Comparison of ENCODE assay signal across 16 cellular contexts in the genomic region with DNA sequence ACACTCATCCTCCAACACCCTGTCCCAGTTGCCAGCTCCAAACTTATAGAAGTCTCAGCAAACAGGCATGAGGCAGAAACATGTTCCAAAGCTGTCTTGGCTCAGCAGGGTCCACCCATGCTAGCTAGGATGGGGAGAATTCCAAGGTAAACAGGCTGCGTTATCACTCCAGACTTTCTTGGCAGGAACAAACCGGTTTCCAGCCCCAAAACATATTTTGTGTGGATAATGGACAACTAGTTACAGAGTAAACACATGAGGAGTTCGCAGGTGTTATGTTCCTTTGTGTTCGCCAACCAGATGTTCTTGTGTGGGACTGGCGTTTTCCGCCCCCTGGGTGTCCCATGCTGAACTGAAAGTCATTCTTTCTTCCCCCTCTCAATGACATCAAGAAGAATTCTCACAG.
DNase-seq lines count a peak whose midpoint lies in the region; ATAC-seq, FAIRE-seq and TF ChIP-seq lines count a peak whose summit lies in the region.
"Had no signal": no experiment of that assay in that cellular context is flagged by ENCODE, and none has a peak within 500 bp of the region (broad histone marks: within the 10 kb centered on the region; RNA-seq: fewer than 3 reads in every experiment).

No MANE protein-coding gene starts in this region.

- no peaks in the 10 kb centered on the region for H3K36me3 ChIP-seq in bronchial epithelial cell (ENCODE audit: control insufficient read depth, insufficient read depth, low read length)
- H3K36me3 ChIP-seq in keratinocyte (ENCODE audit: control insufficient read depth in 2 of 2, extremely low read depth in 1 of 2, insufficient read depth in 2 of 2, low read length in 2 of 2): no peaks in the 10 kb centered on the region
- H3K36me3 ChIP-seq in testis (ENCODE audit: low read depth, missing control alignments): no peaks in the 10 kb centered on the region
- H3K36me3 ChIP-seq: BLaER1 treated with 17β-estradiol and CSF1 and Interleukin-3, amounts not matched to agents 10 nM and 100 nM; SJCRH30 had no signal

- H4K20me1 ChIP-seq in keratinocyte (ENCODE audit: control insufficient read depth, extremely low read depth, insufficient read depth, low read length): no peaks in the 10 kb centered on the region
- H4K20me1 ChIP-seq: BLaER1 treated with 17β-estradiol and CSF1 and Interleukin-3, amounts not matched to agents 10 nM and 100 nM had no signal

- H2AFZ ChIP-seq in keratinocyte (ENCODE audit: control insufficient read depth, low read length): no peak overlapping the region

- no peak overlapping the region for H3K9ac ChIP-seq in keratinocyte (ENCODE audit: control insufficient read depth, extremely low read depth, insufficient read depth, low read length)
- H3K9ac ChIP-seq: BLaER1 treated with 17β-estradiol and CSF1 and Interleukin-3, amounts not matched to agents 10 nM and 100 nM had no signal

- no peak for ATAC-seq in GM21737 (IDR thresholded peaks at IDR 0.05; ENCODE audit: unreplicated experiment)
- no peak for ATAC-seq in HG02970 (IDR thresholded peaks at IDR 0.05; ENCODE audit: low FRiP score, unreplicated experiment)
- ATAC-seq: activated CD4-positive, CD25-positive, alpha-beta regulatory T cell treated with anti-CD3 and anti-CD28 coated beads, Interleukin-2, amount 50 U/mL, for 24 hours had no signal

- no peaks in the 10 kb centered on the region for H3K79me2 ChIP-seq in keratinocyte (ENCODE audit: control insufficient read depth, insufficient read depth, low read length)

- FAIRE-seq in bronchial epithelial cell (lab: Jason Lieb, UNC): no peak
- FAIRE-seq in keratinocyte (lab: Jason Lieb, UNC): peak; percentile 51
- FAIRE-seq: islet of Langerhans had no signal

- TF ChIP-seq CTCF in bronchial epithelial cell (IDR thresholded peaks at IDR 0.05; ENCODE audit: insufficient read depth, low read length, severe bottlenecking): no peak
- no peak for TF ChIP-seq CTCF in keratinocyte (optimal IDR thresholded peaks at IDR 0.05 in 1 of 3, IDR thresholded peaks at IDR 0.05 in 1 of 3, conservative IDR thresholded peaks at IDR 0.05 in 1 of 3; ENCODE audit: extremely low read depth in 1 of 3, insufficient read depth in 2 of 3, low read length in 3 of 3)
- TF ChIP-seq CTCF in testis (IDR thresholded peaks at IDR 0.05): peak in 2 of 3 experiments; percentile 30 to 38

- no peaks in the 10 kb centered on the region for H3K9me1 ChIP-seq in keratinocyte (ENCODE audit: control insufficient read depth, extremely low read depth, insufficient read depth, low read length)

- TF ChIP-seq POLR2A in testis (IDR thresholded peaks at IDR 0.05): no peak

- H3K27ac ChIP-seq in keratinocyte (ENCODE audit: control insufficient read depth, insufficient read depth, low read length): no peak overlapping the region
- H3K27ac ChIP-seq in testis: peak overlapping the region in 1 of 2 donors; percentile 53
- H3K27ac ChIP-seq: BLaER1 treated with 17β-estradiol and CSF1 and Interleukin-3, amounts not matched to agents 10 nM and 100 nM; SJCRH30 had no signal

- H3K4me2 ChIP-seq in keratinocyte (ENCODE audit: control insufficient read depth, extremely low read depth, insufficient read depth, low read depth, low read length): no peak overlapping the region
- H3K4me2 ChIP-seq: BLaER1 treated with 17β-estradiol and CSF1 and Interleukin-3, amounts not matched to agents 10 nM and 100 nM had no signal

- dilution Hi-C loops in keratinocyte (cut with MboI; ENCODE audit: extremely low pct_ligation_motif_present, low sequenced_read_pairs): no loop called here

- intact Hi-C loops in testis (cut with DNase I; ENCODE audit: low total_unique reads): no loop called here

- H3K4me1 ChIP-seq in keratinocyte (ENCODE audit: control insufficient read depth, extremely low read depth, insufficient read depth, low read length): peaks cover 3% of the 10 kb centered on the region
- peaks cover 17% of the 10 kb centered on the region for H3K4me1 ChIP-seq in testis
- H3K4me1 ChIP-seq: BLaER1 treated with 17β-estradiol and CSF1 and Interleukin-3, amounts not matched to agents 10 nM and 100 nM; SJCRH30 had no signal

- H3K9me3 ChIP-seq in keratinocyte (ENCODE audit: control insufficient read depth, low read depth, low read length) (no peaks in the 10 kb centered on the region), testis (no peaks in the 10 kb centered on the region)
- H3K9me3 ChIP-seq: BLaER1 treated with 17β-estradiol and CSF1 and Interleukin-3, amounts not matched to agents 10 nM and 100 nM; SJCRH30 had no signal

- H3K4me3 ChIP-seq in bronchial epithelial cell (ENCODE audit: low read depth, low read length) (no peak overlapping the region), keratinocyte (ENCODE audit: control insufficient read depth in 2 of 3, extremely low read depth in 1 of 3, insufficient read depth in 2 of 3, low read depth in 1 of 3, low read length in 3 of 3) (no peak overlapping the region), testis (no peak overlapping the region)
- H3K4me3 ChIP-seq: BLaER1 treated with 17β-estradiol and CSF1 and Interleukin-3, amounts not matched to agents 10 nM and 100 nM; SJCRH30; skin epidermis had no signal

- 50% methylated on average over 6 of the region's 6 CpGs for WGBS in testis, 2 donors

- DNase-seq in DMS53 (lab: John Stamatoyannopoulos, UW) (peak; percentile 7), DMS53 treated with DMSO at 0.1 percent for 48 hours (lab: John Stamatoyannopoulos, UW; ENCODE audit: unreplicated experiment) (no peak), bronchial epithelial cell (ENCODE audit: low read depth) (peak; percentile 35), keratinocyte (ENCODE audit: low read depth, low spot score) (no peak), testis (peak; percentile 62), cerebellar cortex (ENCODE audit: low spot score) (no peak)
- DNase-seq: 8988T, amniotic stem cell, NCI-H446 treated with DMSO at 0.1 percent for 48 hours, SJCRH30 had no signal

- H3K27me3 ChIP-seq in bronchial epithelial cell (ENCODE audit: control insufficient read depth, insufficient read depth, low read length): no peaks in the 10 kb centered on the region
- no peaks in the 10 kb centered on the region for H3K27me3 ChIP-seq in keratinocyte (ENCODE audit: control insufficient read depth, extremely low read depth, insufficient read depth, low read length)
- no peaks in the 10 kb centered on the region for H3K27me3 ChIP-seq in testis
- H3K27me3 ChIP-seq: BLaER1 treated with 17β-estradiol and CSF1 and Interleukin-3, amounts not matched to agents 10 nM and 100 nM; SJCRH30 had no signal

Comparison
In these comparisons a context has a peak if more than half of its experiments do, and no peak if none do; other contexts are left out.
1. DNase-seq: peak in DMS53 (single experiment), bronchial epithelial cell (single experiment) and testis (single experiment); none in DMS53 treated with DMSO at 0.1 percent for 48 hours (single experiment), keratinocyte (single experiment) and cerebellar cortex (single experiment).
2. CTCF ChIP-seq: peak in testis (2 of 3); none in bronchial epithelial cell (single experiment) and keratinocyte (0 of 3).